In genomic region chr2:156456616-156457015, GRCh38 we compare ENCODE assay signal across 10 cellular contexts. TPM values are rescaled to one million over a fixed set of nuclear protein-coding genes. Genes with fewer than 3 reads are reported as not detected.
A peak's percentile ranks its signal among the peaks of the same experiment; 100 is the strongest.
DNase-seq lines count a peak whose midpoint lies in the region; ATAC-seq, FAIRE-seq and TF ChIP-seq lines count a peak whose summit lies in the region.
"Had no signal": no experiment of that assay in that cellular context is flagged by ENCODE, and none has a peak within 500 bp of the region (broad histone marks: within the 10 kb centered on the region; RNA-seq: fewer than 3 reads in every experiment).

No MANE protein-coding gene starts in this region.

- H3K27me3 ChIP-seq in bronchial epithelial cell (ENCODE audit: control insufficient read depth, insufficient read depth, low read length): no peaks in the 10 kb centered on the region
- H3K27me3 ChIP-seq: colonic mucosa had no signal

- no peak for FAIRE-seq in bronchial epithelial cell (lab: Jason Lieb, UNC)

- ATAC-seq in GM19455 (IDR thresholded peaks at IDR 0.05; ENCODE audit: unreplicated experiment) (peak; percentile 65), HG03060 (IDR thresholded peaks at IDR 0.05; ENCODE audit: low read depth, unreplicated experiment) (peak; percentile 74)

- DNase-seq in DMS79 treated with DMSO at 0.1 percent for 48 hours (lab: John Stamatoyannopoulos, UW) (peak; percentile 82), bronchial epithelial cell (ENCODE audit: low read depth) (peak; percentile 69), SIG-M5 treated with dmso at 0.1 percent for 504 hours (lab: John Stamatoyannopoulos, UW; ENCODE audit: unreplicated experiment) (no peak), germinal center (ENCODE audit: low spot score) (no peak)
- no peak for DNase-seq in activated CD4-positive, CD25-positive, alpha-beta regulatory T cell treated with anti-CD3 and anti-CD28 coated beads, Interleukin-2, amount 50 U/mL, for 72 hours
- no peak for DNase-seq in activated naive CD4-positive, alpha-beta T cell (lab: John Stamatoyannopoulos, UW)
- DNase-seq: colonic mucosa had no signal

- H3K4me3 ChIP-seq in bronchial epithelial cell (ENCODE audit: low read depth, low read length): no peak overlapping the region
- H3K4me3 ChIP-seq: colonic mucosa, prostate gland had no signal

- no peak for TF ChIP-seq CTCF in bronchial epithelial cell (IDR thresholded peaks at IDR 0.05; ENCODE audit: insufficient read depth, low read length, severe bottlenecking)

- no peaks in the 10 kb centered on the region for H3K36me3 ChIP-seq in bronchial epithelial cell (ENCODE audit: control insufficient read depth, insufficient read depth, low read length)
- H3K36me3 ChIP-seq: colonic mucosa, prostate gland had no signal

RNA-seq across cellular contexts. Expression of gene GPD2, which starts 20.4 kb away (rescaled TPM):
- 52.1 and 76.9 TPM in 2 replicates for total RNA-seq in bronchial epithelial cell

Comparison
In these comparisons a context has a peak if more than half of its experiments do, and no peak if none do; other contexts are left out.
1. DNase-seq: peak in DMS79 treated with DMSO at 0.1 percent for 48 hours (single experiment) and bronchial epithelial cell (single experiment); none in activated CD4-positive, CD25-positive, alpha-beta regulatory T cell treated with anti-CD3 and anti-CD28 coated beads, Interleukin-2, amount 50 U/mL, for 72 hours (single experiment), SIG-M5 treated with dmso at 0.1 percent for 504 hours (single experiment), germinal center (single experiment) and activated naive CD4-positive, alpha-beta T cell (0 of 4).